Comparison of ENCODE assay signal across 9 cellular contexts in the genomic region with DNA sequence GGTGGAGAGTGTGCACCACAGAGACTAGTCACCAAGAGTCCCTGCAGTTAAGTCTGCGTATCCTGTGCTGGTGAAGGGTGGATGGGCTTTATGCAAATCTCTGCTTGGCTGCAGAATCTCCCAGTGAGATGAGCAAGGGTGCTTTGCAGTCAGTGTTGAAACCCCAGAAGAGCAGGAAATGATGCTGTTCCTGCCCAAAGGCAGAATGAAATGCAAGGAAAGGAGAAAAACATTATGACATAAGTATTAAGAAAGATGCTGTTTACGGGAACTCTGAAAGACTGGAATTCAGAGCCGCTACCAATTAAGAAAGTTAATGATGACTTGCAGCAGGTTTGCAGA. TPM values are rescaled to one million over a fixed set of nuclear protein-coding genes. Genes with fewer than 3 reads are reported as not detected.
DNase-seq lines count a peak whose midpoint lies in the region; ATAC-seq and TF ChIP-seq lines count a peak whose summit lies in the region.
"Had no signal": no experiment of that assay in that cellular context is flagged by ENCODE, and none has a peak within 500 bp of the region (broad histone marks: within the 10 kb centered on the region; RNA-seq: fewer than 3 reads in every experiment).

No MANE protein-coding gene starts in this region.

- H3K27ac ChIP-seq in A673 (ENCODE audit: low read depth, low read length, poor library complexity, severe bottlenecking) (peak overlapping the region; percentile 44), thyroid gland (no peak overlapping the region)

- H3K4me3 ChIP-seq in A673 (ENCODE audit: low read depth, low read length, poor library complexity, severe bottlenecking) (no peak overlapping the region), thyroid gland (replicated peaks in 1 of 3) (no peak overlapping the region)

- TF ChIP-seq POLR2A in thyroid gland (IDR thresholded peaks at IDR 0.05) = no peak

- peak; percentile 69 for ATAC-seq in GM19043 (IDR thresholded peaks at IDR 0.05; ENCODE audit: low read depth, unreplicated experiment)
- peak; percentile 63 for ATAC-seq in HG03097 (IDR thresholded peaks at IDR 0.05; ENCODE audit: low FRiP score, unreplicated experiment)

- H3K36me3 Mint-ChIP-seq in activated T-helper 1 cell treated with anti-CD3 and anti-CD28 coated beads, Interleukin-12 subunit alpha, Interleukin-12 subunit beta, Interleukin-2, Interleukin-4 antibody, amounts not matched to agents 30 ng/mL and 10 ng/mL and 1 ng/mL, durations not matched to agents 14 hours and 24 hours and 36 hours (ENCODE audit: low read depth) = peaks cover 2% of the 10 kb centered on the region
- H3K36me3 Mint-ChIP-seq in activated T-helper 2 cell treated with anti-CD3 and anti-CD28 coated beads, Interferon-gamma antibody, Interleukin-2, Interleukin-4, amounts not matched to agents 10 μg/mL and 5 μg/mL and 100 μg/mL, durations not matched to agents 14 hours and 24 hours and 36 hours (ENCODE audit: low read depth) = no peaks in the 10 kb centered on the region

- H3K9me3 ChIP-seq in A673 (ENCODE audit: low read depth, low read length, poor library complexity, severe bottlenecking) (no peaks in the 10 kb centered on the region), thyroid gland (no peaks in the 10 kb centered on the region)

- BruUV-seq in A673 (replicated peaks; lab: Mats Ljungman, UMichigan) = no TSS peak

- no peak overlapping the region for H3K4me3 Mint-ChIP-seq in activated T-helper 1 cell treated with anti-CD3 and anti-CD28 coated beads, Interleukin-12 subunit alpha, Interleukin-12 subunit beta, Interleukin-2, Interleukin-4 antibody, amounts not matched to agents 30 ng/mL and 10 ng/mL and 1 ng/mL, durations not matched to agents 14 hours and 24 hours and 36 hours
- no peak overlapping the region for H3K4me3 Mint-ChIP-seq in activated T-helper 2 cell treated with anti-CD3 and anti-CD28 coated beads, Interferon-gamma antibody, Interleukin-2, Interleukin-4, amounts not matched to agents 10 μg/mL and 5 μg/mL and 100 μg/mL, durations not matched to agents 14 hours and 24 hours and 36 hours (ENCODE audit: low read depth)
- H3K4me3 Mint-ChIP-seq: stimulated activated naive CD8-positive, alpha-beta T cell treated with anti-CD3 and anti-CD28 coated beads, Interleukin-15, Interleukin-2, amounts not matched to agents 100 ng/mL and 50 ng/mL, for 24 hours had no signal

- H3K4me1 Mint-ChIP-seq in activated T-helper 1 cell treated with anti-CD3 and anti-CD28 coated beads, Interleukin-12 subunit alpha, Interleukin-12 subunit beta, Interleukin-2, Interleukin-4 antibody, amounts not matched to agents 30 ng/mL and 10 ng/mL and 1 ng/mL, durations not matched to agents 14 hours and 24 hours and 36 hours (ENCODE audit: low read depth) = peaks cover 2% of the 10 kb centered on the region
- H3K4me1 Mint-ChIP-seq in activated T-helper 2 cell treated with anti-CD3 and anti-CD28 coated beads, Interferon-gamma antibody, Interleukin-2, Interleukin-4, amounts not matched to agents 10 μg/mL and 5 μg/mL and 100 μg/mL, durations not matched to agents 14 hours and 24 hours and 36 hours (ENCODE audit: low read depth) = peaks cover 36% of the 10 kb centered on the region

- TF ChIP-seq CTCF in A673 (conservative IDR thresholded peaks at IDR 0.05; ENCODE audit: low read depth, low read length) = no peak
- no peak for TF ChIP-seq CTCF in thyroid gland (IDR thresholded peaks at IDR 0.05)

- no peak overlapping the region for H3K27ac Mint-ChIP-seq in activated T-helper 1 cell treated with anti-CD3 and anti-CD28 coated beads, Interleukin-12 subunit alpha, Interleukin-12 subunit beta, Interleukin-2, Interleukin-4 antibody, amounts not matched to agents 30 ng/mL and 10 ng/mL and 1 ng/mL, durations not matched to agents 14 hours and 24 hours and 36 hours
- no peak overlapping the region for H3K27ac Mint-ChIP-seq in activated T-helper 2 cell treated with anti-CD3 and anti-CD28 coated beads, Interferon-gamma antibody, Interleukin-2, Interleukin-4, amounts not matched to agents 10 μg/mL and 5 μg/mL and 100 μg/mL, durations not matched to agents 14 hours and 24 hours and 36 hours
- H3K27ac Mint-ChIP-seq: stimulated activated naive CD8-positive, alpha-beta T cell treated with anti-CD3 and anti-CD28 coated beads, Interleukin-15, Interleukin-2, amounts not matched to agents 100 ng/mL and 50 ng/mL, for 24 hours had no signal

- H3K4me1 ChIP-seq in A673 (ENCODE audit: insufficient read depth, low read length, poor library complexity, severe bottlenecking) (peaks cover 6% of the 10 kb centered on the region), thyroid gland (no peaks in the 10 kb centered on the region)

- CTCF ChIA-PET in A673 (lab: Charles Lee) = no interaction called here

- H3K27me3 ChIP-seq in A673 (replicated peaks; ENCODE audit: insufficient read depth, low read depth, low read length, poor library complexity) (no peaks in the 10 kb centered on the region), thyroid gland (no peaks in the 10 kb centered on the region)

- H3K36me3 ChIP-seq in A673 (ENCODE audit: insufficient read depth, low read length, poor library complexity, severe bottlenecking) (no peaks in the 10 kb centered on the region), thyroid gland (no peaks in the 10 kb centered on the region)

- WGBS in thyroid gland, 2 donors = 70 to 71% methylated on average over 3 of the region's 3 CpGs

- DNase-seq in A673 (ENCODE audit: low spot score) (peak; percentile 53), thyroid gland (no peak), DMS114 treated with DMSO at 0.1 percent for 48 hours (lab: John Stamatoyannopoulos, UW; ENCODE audit: unreplicated experiment) (no peak), T-helper 9 cell (no peak)
- DNase-seq in activated T-helper 1 cell treated with anti-CD3 and anti-CD28 coated beads, Interleukin-12 subunit alpha, Interleukin-12 subunit beta, Interleukin-2, Interleukin-4 antibody, amounts not matched to agents 30 ng/mL and 10 ng/mL and 1 ng/mL, durations not matched to agents 14 hours and 24 hours and 36 hours (ENCODE audit: low spot score) = peak; percentile 42
- DNase-seq in activated T-helper 2 cell treated with anti-CD3 and anti-CD28 coated beads, Interferon-gamma antibody, Interleukin-2, Interleukin-4, amounts not matched to agents 10 μg/mL and 5 μg/mL and 100 μg/mL, durations not matched to agents 14 hours and 24 hours and 36 hours (ENCODE audit: low spot score) = no peak

- no peaks in the 10 kb centered on the region for H3K9me3 Mint-ChIP-seq in activated T-helper 1 cell treated with anti-CD3 and anti-CD28 coated beads, Interleukin-12 subunit alpha, Interleukin-12 subunit beta, Interleukin-2, Interleukin-4 antibody, amounts not matched to agents 30 ng/mL and 10 ng/mL and 1 ng/mL, durations not matched to agents 14 hours and 24 hours and 36 hours
- no peaks in the 10 kb centered on the region for H3K9me3 Mint-ChIP-seq in activated T-helper 2 cell treated with anti-CD3 and anti-CD28 coated beads, Interferon-gamma antibody, Interleukin-2, Interleukin-4, amounts not matched to agents 10 μg/mL and 5 μg/mL and 100 μg/mL, durations not matched to agents 14 hours and 24 hours and 36 hours
- H3K9me3 Mint-ChIP-seq: stimulated activated naive CD8-positive, alpha-beta T cell treated with anti-CD3 and anti-CD28 coated beads, Interleukin-15, Interleukin-2, amounts not matched to agents 100 ng/mL and 50 ng/mL, for 24 hours had no signal

- intact Hi-C loops in A673 (cut with micrococcal nuclease; ENCODE audit: unreplicated experiment) = no loop called here
- intact Hi-C loops in activated T-helper 1 cell treated with anti-CD3 and anti-CD28 coated beads, Interleukin-12 subunit alpha, Interleukin-12 subunit beta, Interleukin-2, Interleukin-4 antibody, amounts not matched to agents 30 ng/mL and 10 ng/mL and 1 ng/mL, durations not matched to agents 14 hours and 24 hours and 36 hours (cut with micrococcal nuclease) = no loop called here
- intact Hi-C loops in thyroid gland (cut with DNase I) = no loop called here
- intact Hi-C loops in activated T-helper 2 cell treated with anti-CD3 and anti-CD28 coated beads, Interferon-gamma antibody, Interleukin-2, Interleukin-4, amounts not matched to agents 10 μg/mL and 5 μg/mL and 100 μg/mL, durations not matched to agents 14 hours and 24 hours and 36 hours (cut with micrococcal nuclease) = loop anchor here (2.0 to 10.0 kb wide), 4 partner anchors 26 to 114 kb away; a partner anchor contains a TSS

- POLR2A ChIA-PET in A673 (lab: Charles Lee; ENCODE audit: low non-redundant PET) = interaction anchor here (0.7 kb wide), 1 partner anchor 15 kb away, joined by 4 read pairs; no protein-coding TSS in a partner anchor

- no peaks in the 10 kb centered on the region for H3K27me3 Mint-ChIP-seq in activated T-helper 1 cell treated with anti-CD3 and anti-CD28 coated beads, Interleukin-12 subunit alpha, Interleukin-12 subunit beta, Interleukin-2, Interleukin-4 antibody, amounts not matched to agents 30 ng/mL and 10 ng/mL and 1 ng/mL, durations not matched to agents 14 hours and 24 hours and 36 hours (ENCODE audit: insufficient read depth)
- H3K27me3 Mint-ChIP-seq in activated T-helper 2 cell treated with anti-CD3 and anti-CD28 coated beads, Interferon-gamma antibody, Interleukin-2, Interleukin-4, amounts not matched to agents 10 μg/mL and 5 μg/mL and 100 μg/mL, durations not matched to agents 14 hours and 24 hours and 36 hours (ENCODE audit: low read depth) = peaks cover 2% of the 10 kb centered on the region

RNA-seq across cellular contexts. Expression of a gene that starts 25.4 kb away (rescaled TPM):
- total RNA-seq in A673 (2021) (4.8 and 5.2 TPM in 2 replicates), thyroid gland (100 to 1,000 TPM in 2 of 4 donors, 10 to 100 TPM in 2; 78.2 to 163 (median 112) TPM)
- total RNA-seq in activated T-helper 1 cell treated with anti-CD3 and anti-CD28 coated beads, Interleukin-12 subunit alpha, Interleukin-12 subunit beta, Interleukin-2, Interleukin-4 antibody, amounts not matched to agents 30 ng/mL and 10 ng/mL and 1 ng/mL, durations not matched to agents 14 hours and 24 hours and 36 hours = 56.7 and 61.8 TPM in 2 replicates
- 42.7 and 43.0 TPM in 2 replicates for total RNA-seq in activated T-helper 2 cell treated with anti-CD3 and anti-CD28 coated beads, Interferon-gamma antibody, Interleukin-2, Interleukin-4, amounts not matched to agents 10 μg/mL and 5 μg/mL and 100 μg/mL, durations not matched to agents 14 hours and 24 hours and 36 hours

Comparison
In these comparisons a context has a peak if more than half of its experiments do, and no peak if none do; other contexts are left out.
1. DNase-seq: peak in A673 (single experiment) and activated T-helper 1 cell treated with anti-CD3 and anti-CD28 coated beads, Interleukin-12 subunit alpha, Interleukin-12 subunit beta, Interleukin-2, Interleukin-4 antibody, amounts not matched to agents 30 ng/mL and 10 ng/mL and 1 ng/mL, durations not matched to agents 14 hours and 24 hours and 36 hours (single experiment); none in thyroid gland (0 of 2), DMS114 treated with DMSO at 0.1 percent for 48 hours (single experiment), activated T-helper 2 cell treated with anti-CD3 and anti-CD28 coated beads, Interferon-gamma antibody, Interleukin-2, Interleukin-4, amounts not matched to agents 10 μg/mL and 5 μg/mL and 100 μg/mL, durations not matched to agents 14 hours and 24 hours and 36 hours (single experiment) and T-helper 9 cell (single experiment).